ENCODE assay signal across 10 cellular contexts in the genomic region with DNA sequence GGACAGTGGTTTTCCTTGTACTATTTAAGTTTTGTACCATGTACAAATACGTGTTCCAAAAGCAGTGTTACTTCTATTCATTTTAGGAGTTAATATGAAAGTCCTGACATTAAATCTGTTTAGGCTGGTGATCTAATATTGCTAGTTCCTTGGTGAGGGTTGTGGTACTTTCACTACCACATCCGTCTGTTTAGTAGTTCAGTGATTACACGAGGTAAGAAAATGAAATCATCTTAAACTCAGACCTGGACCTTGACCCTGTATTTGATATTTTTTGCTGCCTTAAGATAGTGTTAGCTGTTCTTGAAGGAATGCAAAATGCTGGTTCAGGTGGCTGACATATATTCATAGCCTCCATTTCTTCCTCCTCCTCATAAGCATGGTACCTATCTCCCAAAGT. TPM values are rescaled to one million over a fixed set of nuclear protein-coding genes. Genes with fewer than 3 reads are reported as not detected.
DNase-seq lines count a peak whose midpoint lies in the region; ATAC-seq and TF ChIP-seq lines count a peak whose summit lies in the region.
"Had no signal": no experiment of that assay in that cellular context is flagged by ENCODE, and none has a peak within 500 bp of the region (broad histone marks: within the 10 kb centered on the region; RNA-seq: fewer than 3 reads in every experiment).

No MANE protein-coding gene starts in this region.

- no peaks in the 10 kb centered on the region for H3K4me1 Mint-ChIP-seq in IgD-negative memory B cell
- H3K4me1 Mint-ChIP-seq in endodermal cell, result peaks cover 15% of the 10 kb centered on the region
- peaks cover 27% of the 10 kb centered on the region for H3K4me1 Mint-ChIP-seq in activated CD4-positive, alpha-beta memory T cell treated with anti-CD3 and anti-CD28 coated beads, Interleukin-2, amount 10 ng/mL, durations not matched to agents 7 days and 5 days

- H3K27ac ChIP-seq in endodermal cell (ENCODE audit: low read depth, low read length) (no peak overlapping the region), right cardiac atrium (ENCODE audit: low read length) (no peak overlapping the region)
- H3K27ac ChIP-seq: parathyroid adenoma, VCaP had no signal

- no peaks in the 10 kb centered on the region for H3K4me1 ChIP-seq in endodermal cell (ENCODE audit: control insufficient read depth, insufficient read depth, low read length)
- no peaks in the 10 kb centered on the region for H3K4me1 ChIP-seq in right cardiac atrium (ENCODE audit: control insufficient read depth, insufficient read depth, low read length)
- H3K4me1 ChIP-seq: parathyroid adenoma had no signal

- H3K9me3 ChIP-seq in endodermal cell (ENCODE audit: control insufficient read depth, low read length) (peaks cover 18% of the 10 kb centered on the region), right cardiac atrium (ENCODE audit: control insufficient read depth, low read length) (peaks cover 3% of the 10 kb centered on the region)

- peak; percentile 70 for DNase-seq in GM12865 (ENCODE audit: low read depth)
- DNase-seq in A172 (ENCODE audit: low spot score), result no peak
- DNase-seq in endodermal cell, result no peak
- DNase-seq in activated CD4-positive, alpha-beta memory T cell treated with anti-CD3 and anti-CD28 coated beads, Interleukin-2, amount 10 ng/mL, durations not matched to agents 7 days and 5 days, result no peak
- no peak for DNase-seq in right cardiac atrium

- 98 to 100% methylated on average over 1 to 3 of the region's 3 CpGs for WGBS in endodermal cell (ENCODE audit: insufficient coverage in 1 of 2, insufficient read length in 1 of 2), 2 experiments
- whole genome bisulfite sequencing in right cardiac atrium, result 65% methylated on average over 3 of the region's 3 CpGs

- H3K9ac ChIP-seq in endodermal cell (ENCODE audit: extremely low read depth, low read length, poor library complexity, severe bottlenecking), result no peak overlapping the region
- H3K9ac ChIP-seq: parathyroid adenoma had no signal

- peaks cover 75% of the 10 kb centered on the region for H3K36me3 ChIP-seq in endodermal cell (ENCODE audit: control insufficient read depth, insufficient read depth, low read length)

- H3K27ac Mint-ChIP-seq in IgD-negative memory B cell (peak overlapping the region in 2 of 3 donors; percentile 17 to 21), endodermal cell (no peak overlapping the region)
- no peak overlapping the region for H3K27ac Mint-ChIP-seq in activated CD4-positive, alpha-beta memory T cell treated with anti-CD3 and anti-CD28 coated beads, Interleukin-2, amount 10 ng/mL, durations not matched to agents 7 days and 5 days

- no peaks in the 10 kb centered on the region for H3K27me3 Mint-ChIP-seq in IgD-negative memory B cell
- no peaks in the 10 kb centered on the region for H3K27me3 Mint-ChIP-seq in endodermal cell (ENCODE audit: insufficient read depth)
- H3K27me3 Mint-ChIP-seq in activated CD4-positive, alpha-beta memory T cell treated with anti-CD3 and anti-CD28 coated beads, Interleukin-2, amount 10 ng/mL, durations not matched to agents 7 days and 5 days, result no peaks in the 10 kb centered on the region

- H3K4me3 Mint-ChIP-seq in IgD-negative memory B cell, result no peak overlapping the region
- H3K4me3 Mint-ChIP-seq in endodermal cell, result no peak overlapping the region
- no peak overlapping the region for H3K4me3 Mint-ChIP-seq in activated CD4-positive, alpha-beta memory T cell treated with anti-CD3 and anti-CD28 coated beads, Interleukin-2, amount 10 ng/mL, durations not matched to agents 7 days and 5 days

- POLR2A ChIA-PET in activated CD4-positive, alpha-beta memory T cell treated with anti-CD3 and anti-CD28 coated beads, Interleukin-2, amount 10 ng/mL, durations not matched to agents 7 days and 5 days (lab: Charles Lee), result interaction anchor here (1.2 kb wide), 1 partner anchor 11 kb away, joined by 4 read pairs; no protein-coding TSS in a partner anchor

- H3K4me3 ChIP-seq in GM12865 (ENCODE audit: low read depth, low read length) (no peak overlapping the region), endodermal cell (ENCODE audit: low read length) (no peak overlapping the region), right cardiac atrium (ENCODE audit: low read length) (no peak overlapping the region)

- intact Hi-C loops in right cardiac atrium (cut with DNase I), result no loop called here

- CTCF ChIA-PET in activated CD4-positive, alpha-beta memory T cell treated with anti-CD3 and anti-CD28 coated beads, Interleukin-2, amount 10 ng/mL, durations not matched to agents 7 days and 5 days (lab: Charles Lee), result no interaction called here

- TF ChIP-seq CTCF in GM12865 (IDR thresholded peaks at IDR 0.05; ENCODE audit: insufficient read depth, low read depth, low read length, missing control alignments) (no peak), endodermal cell (conservative IDR thresholded peaks at IDR 0.05) (no peak)

- H3K27me3 ChIP-seq in endodermal cell (ENCODE audit: control insufficient read depth, insufficient read depth, low read length, poor library complexity, severe bottlenecking), result no peaks in the 10 kb centered on the region
- no peaks in the 10 kb centered on the region for H3K27me3 ChIP-seq in right cardiac atrium (ENCODE audit: control insufficient read depth, insufficient read depth)

- ATAC-seq in GM19351 (IDR thresholded peaks at IDR 0.05; ENCODE audit: unreplicated experiment) (peak; percentile 98), HG02870 (IDR thresholded peaks at IDR 0.05; ENCODE audit: unreplicated experiment) (peak; percentile 98), right cardiac atrium (no peak)

- H3K9me3 Mint-ChIP-seq in IgD-negative memory B cell, result peaks cover under 1 to 4% (median 3%) of the 10 kb centered on the region in 3 donors
- H3K9me3 Mint-ChIP-seq in endodermal cell, result peaks cover 17% of the 10 kb centered on the region
- H3K9me3 Mint-ChIP-seq in activated CD4-positive, alpha-beta memory T cell treated with anti-CD3 and anti-CD28 coated beads, Interleukin-2, amount 10 ng/mL, durations not matched to agents 7 days and 5 days, result peaks cover 10% of the 10 kb centered on the region

- H3K36me3 Mint-ChIP-seq in IgD-negative memory B cell (peaks cover 23% of the 10 kb centered on the region), endodermal cell (ENCODE audit: low read depth) (peaks cover 83% of the 10 kb centered on the region)
- peaks cover 72% of the 10 kb centered on the region for H3K36me3 Mint-ChIP-seq in activated CD4-positive, alpha-beta memory T cell treated with anti-CD3 and anti-CD28 coated beads, Interleukin-2, amount 10 ng/mL, durations not matched to agents 7 days and 5 days (ENCODE audit: low read depth)

RNA-seq across cellular contexts. Expression of a gene that starts 50.3 kb away (rescaled TPM):
- polyA plus RNA-seq in IgD-negative memory B cell, result 19.3 TPM
- not detected in 2 replicates for total RNA-seq in A172 (2014; rRNA removed; shearing (Covaris generic))
- 10 to 100 TPM; 81.0 to 99.0 TPM for total RNA-seq in endodermal cell
- polyA plus RNA-seq in endodermal cell (2013, experiment 1 of 2), result 35.0 TPM
- 31.5 TPM for polyA plus RNA-seq in endodermal cell (2013, experiment 2 of 2)
- total RNA-seq in activated CD4-positive, alpha-beta memory T cell treated with anti-CD3 and anti-CD28 coated beads, Interleukin-2, amount 10 ng/mL, durations not matched to agents 7 days and 5 days, result 10 to 100 TPM; 43.4 to 44.9 TPM
- total RNA-seq in right cardiac atrium, result 10 to 100 TPM; 20.8 to 22.3 (median 22.2) TPM
- polyA plus RNA-seq in right cardiac atrium, result 7.4 TPM

Comparison
In these comparisons a context has a peak if more than half of its experiments do, and no peak if none do; other contexts are left out.
1. ATAC-seq: peak in GM19351 (single experiment) and HG02870 (single experiment); none in right cardiac atrium (0 of 2).
2. H3K27ac Mint-ChIP-seq: peak in IgD-negative memory B cell (2 of 3); none in endodermal cell (single experiment) and activated CD4-positive, alpha-beta memory T cell treated with anti-CD3 and anti-CD28 coated beads, Interleukin-2, amount 10 ng/mL, durations not matched to agents 7 days and 5 days (single experiment).
3. RNA of a gene that starts 50.3 kb away (total RNA-seq): 81.0 to 99.0 TPM in endodermal cell, 43.4 to 44.9 TPM in activated CD4-positive, alpha-beta memory T cell treated with anti-CD3 and anti-CD28 coated beads, Interleukin-2, amount 10 ng/mL, durations not matched to agents 7 days and 5 days and 20.8 to 22.3 TPM in right cardiac atrium; not detected in A172; every median in the first group is over 10 times any median in the second.